In the genomic region with DNA sequence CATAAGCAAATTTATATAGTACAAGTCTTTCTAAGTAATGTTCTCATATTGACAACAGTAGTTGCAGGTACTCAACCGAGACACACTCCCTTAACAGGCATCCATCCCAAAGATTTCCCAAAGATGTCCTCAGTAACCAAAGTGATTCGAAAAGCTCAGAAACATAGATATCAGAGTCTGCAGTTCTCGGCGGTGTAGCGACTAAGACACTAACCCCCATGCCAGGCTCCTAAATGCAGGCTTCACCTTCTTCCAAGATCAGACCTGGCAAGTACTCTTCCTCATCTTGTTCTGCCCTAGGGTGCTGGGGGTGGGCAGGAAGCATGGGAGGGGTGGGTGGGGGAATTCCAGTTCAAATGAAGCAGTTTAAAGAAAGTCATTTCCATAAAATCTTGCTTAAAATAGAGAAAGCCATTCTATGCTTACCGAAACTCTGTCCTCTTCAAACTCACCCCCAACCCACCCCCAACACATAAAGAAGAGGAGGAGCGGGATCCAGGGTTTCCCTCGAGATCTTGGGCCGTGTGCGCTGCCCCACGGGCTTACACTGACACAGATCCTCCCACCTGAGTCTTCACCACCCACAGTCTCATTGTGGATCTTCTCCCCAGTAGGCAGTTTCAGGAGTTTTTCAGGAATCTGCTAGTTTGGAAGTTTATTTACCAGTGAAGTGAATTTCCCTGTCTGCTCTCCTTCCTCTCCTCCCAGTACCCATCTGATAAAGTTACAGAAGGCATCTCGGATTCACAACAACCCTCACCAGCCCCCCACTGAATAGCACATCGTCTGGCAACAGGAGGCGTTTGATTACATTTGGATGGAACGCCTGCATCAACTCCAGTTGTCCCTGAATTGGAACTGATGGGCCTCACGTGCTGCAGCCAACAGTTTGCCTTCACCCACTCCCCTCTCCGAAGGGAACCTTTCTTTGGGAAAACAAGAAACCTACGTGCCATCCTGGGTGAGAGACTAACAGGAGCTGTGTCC, we compare ENCODE assay signal across 1 cellular context.
TF ChIP-seq lines count a peak whose summit lies in the region.

No MANE protein-coding gene starts in this region.

TF ChIP-seq in HepG2, 621 proteins besides CTCF, POLR2A, EP300 and RAD21:
- TF ChIP-seq NR2F2 (IDR thresholded peaks at IDR 0.05; ENCODE audit: borderline replicate concordance, low read depth) = no peak
- no peak for TF ChIP-seq TCF12 (IDR thresholded peaks at IDR 0.05)
- TF ChIP-seq TCF12 (CRISPR knock-in tag; IDR thresholded peaks at IDR 0.05) = no peak
- TF ChIP-seq RNF2 (conservative IDR thresholded peaks at IDR 0.05; ENCODE audit: low read depth) = no peak
- no peak for TF ChIP-seq NPAS2 (CRISPR knock-in tag; IDR thresholded peaks at IDR 0.05; ENCODE audit: borderline replicate concordance)
- TF ChIP-seq ZNF891 (CRISPR knock-in tag; IDR thresholded peaks at IDR 0.05) = no peak
- TF ChIP-seq CHCHD3 (CRISPR knock-in tag; IDR thresholded peaks at IDR 0.05) = no peak
- TF ChIP-seq ZNF331 (CRISPR knock-in tag; IDR thresholded peaks at IDR 0.05) = no peak
- TF ChIP-seq KDM3A (CRISPR knock-in tag; IDR thresholded peaks at IDR 0.05; ENCODE audit: low read depth) = no peak
- TF ChIP-seq CCAR2 (optimal IDR thresholded peaks at IDR 0.05; ENCODE audit: low read depth, low read length) = no peak
- TF ChIP-seq, protein P1, sequence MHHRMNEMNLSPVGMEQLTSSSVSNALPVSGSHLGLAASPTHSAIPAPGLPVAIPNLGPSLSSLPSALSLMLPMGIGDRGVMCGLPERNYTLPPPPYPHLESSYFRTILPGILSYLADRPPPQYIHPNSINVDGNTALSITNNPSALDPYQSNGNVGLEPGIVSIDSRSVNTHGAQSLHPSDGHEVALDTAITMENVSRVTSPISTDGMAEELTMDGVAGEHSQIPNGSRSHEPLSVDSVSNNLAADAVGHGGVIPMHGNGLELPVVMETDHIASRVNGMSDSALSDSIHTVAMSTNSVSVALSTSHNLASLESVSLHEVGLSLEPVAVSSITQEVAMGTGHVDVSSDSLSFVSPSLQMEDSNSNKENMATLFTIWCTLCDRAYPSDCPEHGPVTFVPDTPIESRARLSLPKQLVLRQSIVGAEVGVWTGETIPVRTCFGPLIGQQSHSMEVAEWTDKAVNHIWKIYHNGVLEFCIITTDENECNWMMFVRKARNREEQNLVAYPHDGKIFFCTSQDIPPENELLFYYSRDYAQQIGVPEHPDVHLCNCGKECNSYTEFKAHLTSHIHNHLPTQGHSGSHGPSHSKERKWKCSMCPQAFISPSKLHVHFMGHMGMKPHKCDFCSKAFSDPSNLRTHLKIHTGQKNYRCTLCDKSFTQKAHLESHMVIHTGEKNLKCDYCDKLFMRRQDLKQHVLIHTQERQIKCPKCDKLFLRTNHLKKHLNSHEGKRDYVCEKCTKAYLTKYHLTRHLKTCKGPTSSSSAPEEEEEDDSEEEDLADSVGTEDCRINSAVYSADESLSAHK (CRISPR knock-in tag; IDR thresholded peaks at IDR 0.05; ENCODE audit: borderline replicate concordance) = no peak
- no peak for TF ChIP-seq GTF2F1 (IDR thresholded peaks at IDR 0.05; ENCODE audit: low read length)
